In genomic region chr20:24578605-24579004, GRCh38 we compare ENCODE assay signal across 25 cellular contexts.
"Had no signal": no experiment of that assay in that cellular context is flagged by ENCODE, and none has a peak within 500 bp of the region (broad histone marks: within the 10 kb centered on the region; RNA-seq: fewer than 3 reads in every experiment).

No MANE protein-coding gene starts in this region.

- ATAC-seq: left colon; left lung; lower lobe of right lung; natural killer cell; right lobe of liver; stimulated activated memory B cell treated with anti-CD40 and anti-IgM and Interleukin-4, amounts not matched to agents 10 μg/mL and 1 μg/mL and 100 μg/mL, for 72 hours; stimulated activated naive CD8-positive, alpha-beta T cell treated with anti-CD3 and anti-CD28 coated beads, Interleukin-15, amount 100 ng/mL, for 72 hours had no signal

- H3K36me3 ChIP-seq: left lung, lower lobe of right lung, ovary, right atrium auricular region, right lobe of liver, tibial nerve, uterus had no signal

- H3K4me1 Mint-ChIP-seq: natural killer cell; nephron progenitor cell; stimulated activated memory B cell treated with anti-CD40 and anti-IgM and Interleukin-4, amounts not matched to agents 10 μg/mL and 1 μg/mL and 100 μg/mL, for 72 hours; stimulated activated naive CD8-positive, alpha-beta T cell treated with anti-CD3 and anti-CD28 coated beads, Interleukin-15, amount 100 ng/mL, for 72 hours had no signal

- H3K36me3 Mint-ChIP-seq: naive B cell; natural killer cell; stimulated activated memory B cell treated with anti-CD40 and anti-IgM and Interleukin-4, amounts not matched to agents 10 μg/mL and 1 μg/mL and 100 μg/mL, for 72 hours; type B pancreatic cell had no signal

- DNase-seq: hippocampal formation; left colon; left lung; lower lobe of right lung; mammary epithelial cell; mesenchymal stem cell; naive B cell; natural killer cell; nephron progenitor cell; ovary; right lobe of liver; stimulated activated CD4-positive, alpha-beta T cell treated with anti-CD3 and anti-CD28 coated beads, Interleukin-1b, Interleukin-23, amount 100 ng/mL, for 48 hours; stimulated activated CD4-positive, alpha-beta T cell treated with anti-CD3 and anti-CD28 coated beads, Interleukin-2, amount 100 ng/mL, for 48 hours; stimulated activated CD4-positive, alpha-beta T cell treated with anti-CD3 and anti-CD28 coated beads, Interleukin-4, amount 100 ng/mL, for 4 hours; stimulated activated CD8-positive, alpha-beta memory T cell treated with anti-CD3 and anti-CD28 coated beads, Interleukin-4, amount 100 ng/mL, for 48 hours; stimulated activated naive CD4-positive, alpha-beta T cell treated with Interleukin-2 at 50 U/mL for 16 hours; stimulated activated naive CD8-positive, alpha-beta T cell treated with anti-CD3 and anti-CD28 coated beads, Interleukin-15, amount 100 ng/mL, for 72 hours; substantia nigra; uterus had no signal

- H3K27ac Mint-ChIP-seq: natural killer cell; nephron progenitor cell; progenitor cell of endocrine pancreas; stimulated activated memory B cell treated with anti-CD40 and anti-IgM and Interleukin-4, amounts not matched to agents 10 μg/mL and 1 μg/mL and 100 μg/mL, for 72 hours; type B pancreatic cell had no signal

- H3K9me3 ChIP-seq: left lung, lower lobe of right lung, ovary, right atrium auricular region, right lobe of liver, tibial nerve, uterus had no signal

- H3K9me3 Mint-ChIP-seq: natural killer cell; nephron progenitor cell; stimulated activated naive CD8-positive, alpha-beta T cell treated with anti-CD3 and anti-CD28 coated beads, Interleukin-15, amount 100 ng/mL, for 72 hours; type B pancreatic cell had no signal

- H3K27me3 ChIP-seq: ovary, right atrium auricular region, right lobe of liver, tibial nerve, uterus had no signal

- H3K4me1 ChIP-seq: left lung, lower lobe of right lung, right atrium auricular region, right lobe of liver, tibial nerve, uterus had no signal

- H3K27me3 Mint-ChIP-seq: progenitor cell of endocrine pancreas; stimulated activated memory B cell treated with anti-CD40 and anti-IgM and Interleukin-4, amounts not matched to agents 10 μg/mL and 1 μg/mL and 100 μg/mL, for 72 hours; stimulated activated naive CD8-positive, alpha-beta T cell treated with anti-CD3 and anti-CD28 coated beads, Interleukin-15, amount 100 ng/mL, for 72 hours; type B pancreatic cell had no signal

- H3K4me3 Mint-ChIP-seq: naive B cell; natural killer cell; nephron progenitor cell; stimulated activated memory B cell treated with anti-CD40 and anti-IgM and Interleukin-4, amounts not matched to agents 10 μg/mL and 1 μg/mL and 100 μg/mL, for 72 hours; stimulated activated naive CD8-positive, alpha-beta T cell treated with anti-CD3 and anti-CD28 coated beads, Interleukin-15, amount 100 ng/mL, for 72 hours; type B pancreatic cell had no signal

- H3K4me3 ChIP-seq: left lung, lower lobe of right lung, ovary, right atrium auricular region, right lobe of liver, smooth muscle cell, tibial nerve, uterus had no signal

- H3K4me2 ChIP-seq: smooth muscle cell had no signal

- H3K27ac ChIP-seq: left lung, lower lobe of right lung, ovary, right atrium auricular region, right lobe of liver, tibial nerve, uterus had no signal
